In genomic region chrX:13763489-13763888, GRCh38 we compare ENCODE assay signal across 17 cellular contexts. TPM values are rescaled to one million over a fixed set of nuclear protein-coding genes. Genes with fewer than 3 reads are reported as not detected.
DNase-seq lines count a peak whose midpoint lies in the region; ATAC-seq and TF ChIP-seq lines count a peak whose summit lies in the region.
"Had no signal": no experiment of that assay in that cellular context is flagged by ENCODE, and none has a peak within 500 bp of the region (broad histone marks: within the 10 kb centered on the region; RNA-seq: fewer than 3 reads in every experiment).

No MANE protein-coding gene starts in this region.

- 20 to 27% methylated on average over 8 of the region's 8 CpGs for WGBS in heart right ventricle, 2 donors
- WGBS in hepatocyte (ENCODE audit: low lambda C conversion rate, missing lambda C conversion rate), result 68% methylated on average over 8 of the region's 8 CpGs

- H3K4me3 ChIP-seq in heart right ventricle, result peak overlapping the region in 1 of 10 donors; percentile 13
- H3K4me3 ChIP-seq in rectal smooth muscle tissue (ENCODE audit: low read length), result no peak overlapping the region
- no peak overlapping the region for H3K4me3 ChIP-seq in hepatocyte
- H3K4me3 ChIP-seq: cardiac muscle cell, GM12878, ovary had no signal

- H3K4me1 ChIP-seq in heart right ventricle, result peaks cover 0 to 40% (median 23%) of the 10 kb centered on the region in 9 donors
- H3K4me1 ChIP-seq in rectal smooth muscle tissue (ENCODE audit: control insufficient read depth, insufficient read depth, low read length), result no peaks in the 10 kb centered on the region
- H3K4me1 ChIP-seq in hepatocyte (ENCODE audit: insufficient read depth), result no peaks in the 10 kb centered on the region

- intact Hi-C loops in heart right ventricle (cut with DNase I) (loop anchor here in 2 of 10 donors (5.0 to 10.0 kb wide), 2 partner anchors 111 to 271 kb away; partner anchors contain the start of gene TCEANC (in 1 of the 2)), left colon (cut with DNase I, micrococcal nuclease) (no loop called here)

- no peak; the same call in 1 of the 2 replicates for TF ChIP-seq CTCF in VCaP (conservative IDR thresholded peaks at IDR 0.05)
- TF ChIP-seq CTCF in heart right ventricle (IDR thresholded peaks at IDR 0.05), result peak in 2 of 9 donors; percentile 13 to 26
- no peak for TF ChIP-seq CTCF in hepatocyte (IDR thresholded peaks at IDR 0.05; ENCODE audit: poor library complexity)

- no peaks in the 10 kb centered on the region for H3K9me2 ChIP-seq in hepatocyte (replicated peaks; ENCODE audit: insufficient read depth)

- no peak overlapping the region for H3K4me2 ChIP-seq in hepatocyte

- peak; percentile 33 to 90 (median 80) for ATAC-seq in heart right ventricle
- ATAC-seq in left colon, result no peak
- ATAC-seq: GM12878 had no signal

- H3K27me3 ChIP-seq in heart right ventricle, result no peaks in the 10 kb centered on the region
- H3K27me3 ChIP-seq in rectal smooth muscle tissue (ENCODE audit: control insufficient read depth, insufficient read depth, low read length), result no peaks in the 10 kb centered on the region
- H3K27me3 ChIP-seq in hepatocyte, result no peaks in the 10 kb centered on the region
- H3K27me3 ChIP-seq: cardiac muscle cell, ovary had no signal

- H3K27ac ChIP-seq in VCaP, result peak overlapping the region; percentile 69
- peak overlapping the region in 9 of 10 donors; percentile 22 to 77 (median 39) for H3K27ac ChIP-seq in heart right ventricle
- H3K27ac ChIP-seq in rectal smooth muscle tissue (ENCODE audit: low read depth, low read length), result peak overlapping the region; percentile 17
- no peak overlapping the region for H3K27ac ChIP-seq in hepatocyte
- H3K27ac ChIP-seq: cardiac muscle cell, ovary, RWPE1 had no signal

- no peaks in the 10 kb centered on the region for H4K20me1 ChIP-seq in hepatocyte (ENCODE audit: insufficient read depth, poor library complexity, severe bottlenecking)

- H3K36me3 ChIP-seq in heart right ventricle (peaks cover 0 to 62% (median 8%) of the 10 kb centered on the region in 9 donors), rectal smooth muscle tissue (ENCODE audit: control insufficient read depth, insufficient read depth, low read length) (peaks cover 5% of the 10 kb centered on the region), hepatocyte (replicated peaks; ENCODE audit: insufficient read depth, low read depth) (peaks cover 4% of the 10 kb centered on the region)
- H3K36me3 ChIP-seq: ovary had no signal

- no peaks in the 10 kb centered on the region for H3K79me2 ChIP-seq in hepatocyte

- H3K9me3 ChIP-seq in heart right ventricle (no peaks in the 10 kb centered on the region), hepatocyte (ENCODE audit: low read depth) (no peaks in the 10 kb centered on the region)
- H3K9me3 ChIP-seq: ovary had no signal

- H2AFZ ChIP-seq in hepatocyte, result no peak overlapping the region

- H3K9ac ChIP-seq in rectal smooth muscle tissue (ENCODE audit: low read length), result no peak overlapping the region

- peak; percentile 54 for DNase-seq in COR-L47 (lab: John Stamatoyannopoulos, UW)
- DNase-seq in heart right ventricle, result peak; percentile 34 to 42
- no peak for DNase-seq in DMS79 (lab: John Stamatoyannopoulos, UW)
- no peak for DNase-seq in T-helper 9 cell
- no peak for DNase-seq in hepatocyte (ENCODE audit: low spot score)
- DNase-seq in left colon, result no peak
- DNase-seq: AML-193, mesenchymal stem cell, NCI-H510A treated with DMSO at 0.1 percent for 48 hours, ovary had no signal

RNA-seq across cellular contexts. Expression of gene OFD1, which starts 28.9 kb away (rescaled TPM):
- total RNA-seq in heart right ventricle (10 to 100 TPM in 1 of 10 donors, 1 to 10 TPM in 9; 7.8 to 11.4 (median 9.2) TPM), hepatocyte (23.5 and 27.6 TPM in 2 replicates), left colon (10 to 100 TPM; 27.7 to 36.3 TPM)
- polyA plus RNA-seq in heart right ventricle (10 to 100 TPM in 1 of 2 donors, 1 to 10 TPM in 1; 7.6 to 51.5 TPM), hepatocyte (23.5 and 30.6 TPM in 2 replicates)

RNA-seq across cellular contexts. Expression of gene TRAPPC2, which starts 29.1 kb away (rescaled TPM):
- total RNA-seq in heart right ventricle (1 to 10 TPM; 4.9 to 9.3 (median 6.1) TPM), hepatocyte (23.4 and 24.8 TPM in 2 replicates), left colon (10 to 100 TPM; 21.7 TPM)
- polyA plus RNA-seq in heart right ventricle (1 to 10 TPM; 3.8 to 5.5 TPM), hepatocyte (11.7 and 15.8 TPM in 2 replicates)

RNA-seq across cellular contexts. Expression of gene GPM6B, which starts 53.4 kb away (rescaled TPM):
- total RNA-seq in heart right ventricle (1 to 10 TPM in 9 of 10 donors, under 1 TPM in 1; 0.94 to 7.8 (median 2.6) TPM), hepatocyte (4.9 and 9.0 TPM in 2 replicates), left colon (1 to 10 TPM; 1.9 to 9.3 TPM)
- polyA plus RNA-seq in heart right ventricle (1 to 10 TPM; 4.3 to 5.0 TPM), hepatocyte (6.8 and 10.2 TPM in 2 replicates)
- total RNA-seq: endothelial cell of umbilical vein; T-helper 2 cell treated with Interferon-gamma antibody and Interleukin-4, amounts not matched to agents 100 ng/mL and 5 ng/mL, for 36 hours had no signal

Comparison
In these comparisons a context has a peak if more than half of its experiments do, and no peak if none do; other contexts are left out.
1. DNase-seq: peak in COR-L47 (single experiment) and heart right ventricle (2 of 2); none in DMS79 (single experiment), T-helper 9 cell (single experiment), hepatocyte (single experiment) and left colon (0 of 2).